ENCODE assay signal across 11 cellular contexts in genomic region chrX:109911046-109911445, GRCh38.
DNase-seq lines count a peak whose midpoint lies in the region; ATAC-seq, FAIRE-seq and TF ChIP-seq lines count a peak whose summit lies in the region.
"Had no signal": no experiment of that assay in that cellular context is flagged by ENCODE, and none has a peak within 500 bp of the region (broad histone marks: within the 10 kb centered on the region; RNA-seq: fewer than 3 reads in every experiment).

No MANE protein-coding gene starts in this region.

- TF ChIP-seq CTCF in A549 (IDR thresholded peaks at IDR 0.05) (peak; percentile 68), GM13977 (IDR thresholded peaks at IDR 0.05; ENCODE audit: extremely low read depth, insufficient read depth, missing control alignments) (peak; percentile 40), VCaP (conservative IDR thresholded peaks at IDR 0.05) (peak; percentile 46), spleen (IDR thresholded peaks at IDR 0.05 in 8 of 11, conservative IDR thresholded peaks at IDR 0.05 in 3 of 11) (peak in 5 of 11 experiments; percentile 12 to 33 (median 25))
- no peak for TF ChIP-seq CTCF in activated CD8-positive, alpha-beta T cell treated with anti-CD3 and anti-CD28 coated beads for 36 hours (IDR thresholded peaks at IDR 0.05)

- H3K4me1 ChIP-seq in A549 (no peaks in the 10 kb centered on the region), spleen (no peaks in the 10 kb centered on the region)
- H3K4me1 ChIP-seq: suprapubic skin had no signal

- H3K9me3 Mint-ChIP-seq in activated CD8-positive, alpha-beta T cell treated with anti-CD3 and anti-CD28 coated beads for 36 hours, result no peaks in the 10 kb centered on the region
- no peaks in the 10 kb centered on the region for H3K9me3 Mint-ChIP-seq in naive thymus-derived CD8-positive, alpha-beta T cell
- H3K9me3 Mint-ChIP-seq: IgD-negative memory B cell had no signal

- intact Hi-C loops in spleen (cut with DNase I; ENCODE audit: low total_unique reads), result no loop called here
- intact Hi-C loops in activated CD8-positive, alpha-beta T cell treated with anti-CD3 and anti-CD28 coated beads for 36 hours (cut with micrococcal nuclease), result no loop called here

- no peaks in the 10 kb centered on the region for H3K4me1 Mint-ChIP-seq in activated CD8-positive, alpha-beta T cell treated with anti-CD3 and anti-CD28 coated beads for 36 hours (ENCODE audit: low read depth)
- H3K4me1 Mint-ChIP-seq in naive thymus-derived CD8-positive, alpha-beta T cell, result no peaks in the 10 kb centered on the region
- H3K4me1 Mint-ChIP-seq: IgD-negative memory B cell had no signal

- TF ChIP-seq POLR2A in A549 (IDR thresholded peaks at IDR 0.05; ENCODE audit: low read length) (no peak), spleen (IDR thresholded peaks at IDR 0.05) (no peak)

- peak; percentile 62 to 71 for TF ChIP-seq RAD21 in A549 (conservative IDR thresholded peaks at IDR 0.05 in 1 of 2, IDR thresholded peaks at IDR 0.05 in 1 of 2)

- WGBS in A549 (ENCODE audit: missing lambda C conversion rate), result 4% methylated on average over 1 of the region's 1 CpG
- WGBS in spleen, 5 donors, result 12 to 52% (median 27%) methylated on average over 1 of the region's 1 CpG

- H3K27me3 ChIP-seq in spleen (replicated peaks in 1 of 7), result peaks cover 0 to 7% (median 5%) of the 10 kb centered on the region in 7 donors
- H3K27me3 ChIP-seq: suprapubic skin had no signal

- peak overlapping the region in 1 of 2 experiments; percentile 44; a peak in 1 of 6 replicates for H3K27ac ChIP-seq in A549
- no peak overlapping the region for H3K27ac ChIP-seq in VCaP
- no peak overlapping the region for H3K27ac ChIP-seq in spleen
- H3K27ac ChIP-seq: suprapubic skin had no signal

- FAIRE-seq in A549 (lab: Jason Lieb, UNC), result peak; percentile 61

- no peak overlapping the region for H3K4me3 ChIP-seq in A549
- H3K4me3 ChIP-seq in spleen, result no peak overlapping the region
- H3K4me3 ChIP-seq: suprapubic skin had no signal

- CTCF ChIA-PET in A549 (lab: Yijun Ruan, JAX), result interaction anchor here (0.6 to 4.6 kb wide), 17 partner anchors 10 to 926 kb away, joined by 3 to 45 read pairs (median 4); no protein-coding TSS in a partner anchor
- CTCF ChIA-PET in activated CD8-positive, alpha-beta T cell treated with anti-CD3 and anti-CD28 coated beads for 36 hours (lab: Charles Lee), result interaction anchor here (0.9 kb wide), 1 partner anchor 235 kb away, joined by 4 read pairs; no protein-coding TSS in a partner anchor

- H3K36me3 ChIP-seq in spleen, result no peaks in the 10 kb centered on the region
- H3K36me3 ChIP-seq: suprapubic skin had no signal

- H3K4me2 ChIP-seq in A549, result no peak overlapping the region

- POLR2A ChIA-PET in A549 (lab: Yijun Ruan, JAX), result interaction anchor here (1.0 kb wide), 1 partner anchor 374 kb away, joined by 3 read pairs; no protein-coding TSS in a partner anchor
- POLR2A ChIA-PET in activated CD8-positive, alpha-beta T cell treated with anti-CD3 and anti-CD28 coated beads for 36 hours (lab: Charles Lee), result no interaction called here
- POLR2A ChIA-PET in naive thymus-derived CD8-positive, alpha-beta T cell (lab: Charles Lee), result no interaction called here

- no peaks in the 10 kb centered on the region for H3K9me3 ChIP-seq in A549
- H3K9me3 ChIP-seq in spleen, result no peaks in the 10 kb centered on the region
- H3K9me3 ChIP-seq: suprapubic skin had no signal

- no peak overlapping the region for H3K27ac Mint-ChIP-seq in activated CD8-positive, alpha-beta T cell treated with anti-CD3 and anti-CD28 coated beads for 36 hours
- H3K27ac Mint-ChIP-seq in naive thymus-derived CD8-positive, alpha-beta T cell, result no peak overlapping the region
- H3K27ac Mint-ChIP-seq: IgD-negative memory B cell had no signal

- H3K27me3 Mint-ChIP-seq in activated CD8-positive, alpha-beta T cell treated with anti-CD3 and anti-CD28 coated beads for 36 hours, result no peaks in the 10 kb centered on the region
- H3K27me3 Mint-ChIP-seq in naive thymus-derived CD8-positive, alpha-beta T cell, result no peaks in the 10 kb centered on the region

- ATAC-seq in A549, result no peak; a peak in 1 of 6 replicates
- no peak for ATAC-seq in activated CD8-positive, alpha-beta T cell treated with anti-CD3 and anti-CD28 coated beads for 36 hours
- no peak for ATAC-seq in naive thymus-derived CD8-positive, alpha-beta T cell

- DNase-seq in A549 (ENCODE audit: low read depth in 1 of 2, low spot score in 1 of 2), result peak in 1 of 2 experiments; percentile 7
- no peak for DNase-seq in GM13977 (ENCODE audit: low spot score)
- DNase-seq in iPS-NIHi7 (ENCODE audit: extremely low spot score), result peak; percentile 26
- DNase-seq in spleen, result no peak
- no peak for DNase-seq in activated CD8-positive, alpha-beta T cell treated with anti-CD3 and anti-CD28 coated beads for 36 hours
- no peak for DNase-seq in naive thymus-derived CD8-positive, alpha-beta T cell
- no peak for DNase-seq in NCI-H526 treated with DMSO at 0.1 percent for 48 hours (lab: John Stamatoyannopoulos, UW)
- DNase-seq: GOT3 had no signal

- TF ChIP-seq EP300 in A549 (IDR thresholded peaks at IDR 0.05), result no peak

- in situ Hi-C loops in GM13977 (cut with MboI; ENCODE audit: low pct_unique_long_range_greater_than_20kb, low sequenced_read_pairs, unreplicated experiment), result loop anchor here (25.0 kb wide), 2 partner anchors 226 to 501 kb away; no protein-coding TSS in a partner anchor

- H3K4me3 Mint-ChIP-seq in activated CD8-positive, alpha-beta T cell treated with anti-CD3 and anti-CD28 coated beads for 36 hours, result no peak overlapping the region
- H3K4me3 Mint-ChIP-seq in naive thymus-derived CD8-positive, alpha-beta T cell, result no peak overlapping the region
- H3K4me3 Mint-ChIP-seq: IgD-negative memory B cell had no signal

- no peaks in the 10 kb centered on the region for H3K36me3 Mint-ChIP-seq in activated CD8-positive, alpha-beta T cell treated with anti-CD3 and anti-CD28 coated beads for 36 hours (ENCODE audit: low read depth)
- H3K36me3 Mint-ChIP-seq in naive thymus-derived CD8-positive, alpha-beta T cell, result no peaks in the 10 kb centered on the region
- H3K36me3 Mint-ChIP-seq: IgD-negative memory B cell had no signal

TF ChIP-seq in A549, 52 proteins besides CTCF, POLR2A, EP300 and RAD21:
- TF ChIP-seq MAX (IDR thresholded peaks at IDR 0.05) (no peak), SMC3 (IDR thresholded peaks at IDR 0.05) (peak; percentile 78)
TF ChIP-seq in A549: peak in this region for 1.
